ENCODE assay signal across 8 cellular contexts in the genomic region with DNA sequence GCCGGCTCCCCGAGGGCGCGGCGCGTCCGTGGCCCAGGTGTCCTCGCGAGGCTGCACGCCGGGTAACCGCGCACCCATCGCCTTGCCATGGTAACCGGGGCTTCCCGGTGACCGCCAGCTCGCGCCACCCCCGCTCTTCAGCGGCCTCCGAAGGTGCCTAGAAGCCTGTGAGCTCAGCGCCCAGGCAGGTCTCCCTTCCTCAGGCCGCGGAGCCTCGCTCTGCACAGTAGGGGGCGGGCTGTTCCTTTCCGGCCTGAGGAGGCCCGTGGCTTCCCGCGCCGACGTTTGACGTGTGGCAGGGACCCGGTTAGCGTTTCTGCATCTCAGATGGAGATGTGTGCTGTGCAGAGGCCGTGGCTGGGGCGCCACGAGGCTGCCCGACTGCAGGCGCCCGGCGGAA.
DNase-seq lines count a peak whose midpoint lies in the region; ATAC-seq and TF ChIP-seq lines count a peak whose summit lies in the region.

No MANE protein-coding gene starts in this region.

- no peak overlapping the region for H3K4me3 Mint-ChIP-seq in activated CD8-positive, alpha-beta T cell treated with anti-CD3 and anti-CD28 coated beads for 36 hours

- DNase-seq in NCI-H524 (lab: John Stamatoyannopoulos, UW) (peak; percentile 27 to 73), NCI-H524 treated with DMSO at 0.1 percent for 48 hours (lab: John Stamatoyannopoulos, UW) (no peak), NCI-H446 (lab: John Stamatoyannopoulos, UW) (no peak)
- DNase-seq in activated CD8-positive, alpha-beta T cell treated with anti-CD3 and anti-CD28 coated beads for 36 hours: peak; percentile 67
- DNase-seq in stimulated activated CD4-positive, alpha-beta T cell treated with anti-CD3 and anti-CD28 coated beads, TNF-alpha, amount 100 ng/mL, for 48 hours (ENCODE audit: low read depth in 3 of 3): peak in 2 of 3 donors; percentile 32 to 59

- H3K27ac Mint-ChIP-seq in activated CD8-positive, alpha-beta T cell treated with anti-CD3 and anti-CD28 coated beads for 36 hours: no peak overlapping the region

- no peak for TF ChIP-seq EP300 in gastroesophageal sphincter (IDR thresholded peaks at IDR 0.05)

- H3K4me1 ChIP-seq in gastroesophageal sphincter: peaks cover 0 to 16% (median 5%) of the 10 kb centered on the region in 3 donors

- no peaks in the 10 kb centered on the region for H3K27me3 Mint-ChIP-seq in activated CD8-positive, alpha-beta T cell treated with anti-CD3 and anti-CD28 coated beads for 36 hours

- H3K4me3 ChIP-seq in gastroesophageal sphincter: no peak overlapping the region

- no peaks in the 10 kb centered on the region for H3K27me3 ChIP-seq in gastroesophageal sphincter

- H3K9me3 Mint-ChIP-seq in activated CD8-positive, alpha-beta T cell treated with anti-CD3 and anti-CD28 coated beads for 36 hours: peaks cover 12% of the 10 kb centered on the region

- no peak for TF ChIP-seq POLR2A in gastroesophageal sphincter (IDR thresholded peaks at IDR 0.05)

- POLR2A ChIA-PET in activated CD8-positive, alpha-beta T cell treated with anti-CD3 and anti-CD28 coated beads for 36 hours (lab: Charles Lee): no interaction called here

- no CpG with 5 or more reads among the region's 43 CpGs for WGBS in gastroesophageal sphincter (ENCODE audit: low coverage in 1 of 2), 2 donors

- ATAC-seq in activated CD8-positive, alpha-beta T cell treated with anti-CD3 and anti-CD28 coated beads for 36 hours: peak; percentile 37
- ATAC-seq in gastroesophageal sphincter (no peak), HG03045 (IDR thresholded peaks at IDR 0.05; ENCODE audit: unreplicated experiment) (no peak), HG03571 (IDR thresholded peaks at IDR 0.05; ENCODE audit: unreplicated experiment) (no peak)

- H3K36me3 Mint-ChIP-seq in activated CD8-positive, alpha-beta T cell treated with anti-CD3 and anti-CD28 coated beads for 36 hours (ENCODE audit: low read depth): no peaks in the 10 kb centered on the region

- no peak overlapping the region for H3K27ac ChIP-seq in gastroesophageal sphincter

- CTCF ChIA-PET in activated CD8-positive, alpha-beta T cell treated with anti-CD3 and anti-CD28 coated beads for 36 hours (lab: Charles Lee): interaction anchor here (1.0 kb wide), 1 partner anchor 30 kb away, joined by 3 read pairs; no protein-coding TSS in a partner anchor

- no peaks in the 10 kb centered on the region for H3K36me3 ChIP-seq in gastroesophageal sphincter

- intact Hi-C loops in activated CD8-positive, alpha-beta T cell treated with anti-CD3 and anti-CD28 coated beads for 36 hours (cut with micrococcal nuclease): no loop called here

- TF ChIP-seq CTCF in activated CD8-positive, alpha-beta T cell treated with anti-CD3 and anti-CD28 coated beads for 36 hours (IDR thresholded peaks at IDR 0.05): no peak
- peak in 3 of 4 experiments; percentile 35 to 68 (median 37) for TF ChIP-seq CTCF in gastroesophageal sphincter (IDR thresholded peaks at IDR 0.05)

- H3K9me3 ChIP-seq in gastroesophageal sphincter: peaks cover 0 to 24% (median 0%) of the 10 kb centered on the region in 3 donors

- peaks cover 23% of the 10 kb centered on the region for H3K4me1 Mint-ChIP-seq in activated CD8-positive, alpha-beta T cell treated with anti-CD3 and anti-CD28 coated beads for 36 hours (ENCODE audit: low read depth)

Comparison
In these comparisons a context has a peak if more than half of its experiments do, and no peak if none do; other contexts are left out.
1. DNase-seq: peak in NCI-H524 (2 of 2), activated CD8-positive, alpha-beta T cell treated with anti-CD3 and anti-CD28 coated beads for 36 hours (single experiment) and stimulated activated CD4-positive, alpha-beta T cell treated with anti-CD3 and anti-CD28 coated beads, TNF-alpha, amount 100 ng/mL, for 48 hours (2 of 3); none in NCI-H524 treated with DMSO at 0.1 percent for 48 hours (single experiment) and NCI-H446 (0 of 2).